ENCODE assay signal across 24 cellular contexts in genomic region chr6:33301877-33302276, GRCh38. TPM values are rescaled to one million over a fixed set of nuclear protein-coding genes. Genes with fewer than 3 reads are reported as not detected.
A peak's percentile ranks its signal among the peaks of the same experiment; 100 is the strongest.
DNase-seq lines count a peak whose midpoint lies in the region; ATAC-seq, FAIRE-seq and TF ChIP-seq lines count a peak whose summit lies in the region.
"Had no signal": no experiment of that assay in that cellular context is flagged by ENCODE, and none has a peak within 500 bp of the region (broad histone marks: within the 10 kb centered on the region; RNA-seq: fewer than 3 reads in every experiment).

No MANE protein-coding gene starts in this region.

- no peak overlapping the region for H3K27ac ChIP-seq in CD4-positive, alpha-beta memory T cell (ENCODE audit: low read depth, low read length)
- H3K27ac ChIP-seq in kidney (ENCODE audit: low read depth in 2 of 2, low read length in 2 of 2) (no peak overlapping the region), H9 (ENCODE audit: insufficient read length, low read depth, low read length) (no peak overlapping the region)
- H3K27ac ChIP-seq: left ventricle myocardium inferior, right lobe of liver, suprapubic skin had no signal

- H4K5ac ChIP-seq in H9 (ENCODE audit: insufficient read length, low read depth, low read length): no peak overlapping the region

- no peak for TF ChIP-seq CTCF in activated B cell treated with CpG ODN at 0.5 μM for 24 hours (IDR thresholded peaks at IDR 0.05)
- no peak for TF ChIP-seq CTCF in kidney (IDR thresholded peaks at IDR 0.05; ENCODE audit: borderline replicate concordance, extremely low read depth, insufficient read depth)
- TF ChIP-seq CTCF in osteocyte (IDR thresholded peaks at IDR 0.05): no peak
- TF ChIP-seq CTCF in H9 (conservative IDR thresholded peaks at IDR 0.05): no peak

- H2BK20ac ChIP-seq in H9 (ENCODE audit: low read depth, low read length, poor library complexity, severe bottlenecking): no peak overlapping the region

- H3K36me3 ChIP-seq in CD4-positive, alpha-beta memory T cell (ENCODE audit: insufficient read depth, low read length): peaks cover 39% of the 10 kb centered on the region
- H3K36me3 ChIP-seq in kidney (ENCODE audit: control insufficient read depth in 1 of 2, insufficient read depth in 2 of 2, low read length in 2 of 2): peaks cover 15 to 19% of the 10 kb centered on the region in 2 donors

- no peak overlapping the region for H3K56ac ChIP-seq in H9 (ENCODE audit: insufficient read length, low read depth, low read length)

- peaks cover 0 to 4% of the 10 kb centered on the region in 2 donors for H3K27me3 Mint-ChIP-seq in CD4-positive, alpha-beta memory T cell
- H3K27me3 Mint-ChIP-seq in activated B cell treated with CpG ODN at 0.5 μM for 24 hours (no peaks in the 10 kb centered on the region), osteocyte (ENCODE audit: unreplicated experiment) (no peaks in the 10 kb centered on the region), H9 (ENCODE audit: low read depth) (no peaks in the 10 kb centered on the region; the same call in 1 of the 2 replicates)
- H3K27me3 Mint-ChIP-seq: progenitor cell of endocrine pancreas had no signal

- FAIRE-seq in kidney (lab: Jason Lieb, UNC): no peak
- FAIRE-seq: islet of Langerhans had no signal

- H2AFZ ChIP-seq in H9 (ENCODE audit: low read length): no peak overlapping the region

- no peak overlapping the region for H2BK5ac ChIP-seq in H9 (ENCODE audit: insufficient read length, low read length)

- H4K91ac ChIP-seq in H9 (ENCODE audit: insufficient read length, low read depth, low read length): no peak overlapping the region

- H3K9me3 Mint-ChIP-seq in CD4-positive, alpha-beta memory T cell: peaks cover 0 to 2% (median 0%) of the 10 kb centered on the region in 8 donors
- no peaks in the 10 kb centered on the region for H3K9me3 Mint-ChIP-seq in activated B cell treated with CpG ODN at 0.5 μM for 24 hours
- no peaks in the 10 kb centered on the region for H3K9me3 Mint-ChIP-seq in osteocyte (ENCODE audit: unreplicated experiment)
- no peaks in the 10 kb centered on the region for H3K9me3 Mint-ChIP-seq in H9
- H3K9me3 Mint-ChIP-seq: activated T-helper 2 cell treated with anti-CD3 and anti-CD28 coated beads, Interferon-gamma antibody, Interleukin-2, Interleukin-4, amounts not matched to agents 10 μg/mL and 5 μg/mL and 100 μg/mL, durations not matched to agents 14 hours and 24 hours and 36 hours; CD8-positive, alpha-beta memory T cell had no signal

- no peak overlapping the region for H2AK5ac ChIP-seq in H9 (ENCODE audit: insufficient read length, low read length)

- peaks cover 22% of the 10 kb centered on the region for H3K23me2 ChIP-seq in H9 (ENCODE audit: insufficient read length, low read depth, low read length, poor library complexity, severe bottlenecking)

- H2BK12ac ChIP-seq in H9 (ENCODE audit: insufficient read length, low read depth, low read length): no peak overlapping the region

- no CpG with 5 or more reads among the region's 3 CpGs for WGBS in H9 (ENCODE audit: extremely low coverage, insufficient read length, low lambda C conversion rate)

- H3K4me1 ChIP-seq in CD4-positive, alpha-beta memory T cell (ENCODE audit: insufficient read depth, low read length): peaks cover 44% of the 10 kb centered on the region
- peaks cover 0 to 11% of the 10 kb centered on the region in 2 donors for H3K4me1 ChIP-seq in kidney (ENCODE audit: control insufficient read depth in 1 of 2, insufficient read depth in 1 of 2, low read depth in 1 of 2, low read length in 2 of 2)
- no peaks in the 10 kb centered on the region for H3K4me1 ChIP-seq in H9 (ENCODE audit: insufficient read depth, low read length)

- H3K18ac ChIP-seq in H9 (ENCODE audit: insufficient read length, low read depth, low read length): no peak overlapping the region

- no peaks in the 10 kb centered on the region for H4K20me1 ChIP-seq in H9 (ENCODE audit: control insufficient read depth, insufficient read depth, insufficient read length)

- no peaks in the 10 kb centered on the region for H3K27me3 ChIP-seq in CD4-positive, alpha-beta memory T cell (ENCODE audit: insufficient read depth, low read length)
- H3K27me3 ChIP-seq in H9 (ENCODE audit: insufficient read depth, low read length): no peaks in the 10 kb centered on the region
- H3K27me3 ChIP-seq: right lobe of liver, suprapubic skin had no signal

- no peak overlapping the region for H4K8ac ChIP-seq in H9 (replicated peaks; ENCODE audit: insufficient read length, low read depth, low read length)

- peaks cover 3% of the 10 kb centered on the region; the same call in 1 of the 2 replicates for H3K79me2 ChIP-seq in H9 (ENCODE audit: insufficient read depth, low read length)

- H3K4ac ChIP-seq in H9 (ENCODE audit: low read depth, low read length): no peak overlapping the region

- no peak overlapping the region for H3K9ac ChIP-seq in kidney (ENCODE audit: low read length in 2 of 2)
- H3K9ac ChIP-seq in H9 (ENCODE audit: extremely low read depth, insufficient read length, low read length): no peak overlapping the region

- H3K23ac ChIP-seq in H9 (ENCODE audit: insufficient read length, low read depth, low read length): no peak overlapping the region

- no peak overlapping the region for H3K4me2 ChIP-seq in H9 (ENCODE audit: insufficient read depth, insufficient read length, low read length)

- CTCF ChIA-PET in CD4-positive, alpha-beta memory T cell (lab: Charles Lee; ENCODE audit: partially characterized antibody): interaction anchor here (0.6 to 4.8 kb wide), 5 partner anchors 10 to 43 kb away, joined by 3 to 35 read pairs (median 8); partner anchors contain the start of genes PFDN6, RPS18, TAPBP and VPS52
- CTCF ChIA-PET in activated B cell treated with CpG ODN at 0.5 μM for 24 hours (lab: Charles Lee): interaction anchor here (2.1 kb wide), 1 partner anchor 14 kb away, joined by 5 read pairs; no protein-coding TSS in a partner anchor

- ATAC-seq in activated B cell treated with CpG ODN at 0.5 μM for 24 hours (ENCODE audit: low read depth): no peak
- ATAC-seq: right lobe of liver had no signal

- no peak overlapping the region for H2BK15ac ChIP-seq in H9 (ENCODE audit: low read depth, low read length)

- H3K4me3 Mint-ChIP-seq in CD4-positive, alpha-beta memory T cell: peak overlapping the region in 1 of 8 donors; percentile 15
- no peak overlapping the region for H3K4me3 Mint-ChIP-seq in activated B cell treated with CpG ODN at 0.5 μM for 24 hours
- H3K4me3 Mint-ChIP-seq in osteocyte (ENCODE audit: unreplicated experiment): no peak overlapping the region
- H3K4me3 Mint-ChIP-seq in H9: peak overlapping the region in 1 of 2 experiments; percentile 48; a peak in 1 of 5 replicates

- no peak for DNase-seq in CD4-positive, alpha-beta memory T cell
- DNase-seq in activated B cell treated with CpG ODN at 0.5 μM for 24 hours: no peak
- DNase-seq in kidney: peak; percentile 4
- DNase-seq in osteocyte (ENCODE audit: extremely low spot score, unreplicated experiment): no peak
- no peak for DNase-seq in H9
- no peak for DNase-seq in AG08396 (ENCODE audit: low spot score)
- no peak for DNase-seq in NCI-H1092 treated with DMSO at 0.1 percent for 48 hours (lab: John Stamatoyannopoulos, UW)
- DNase-seq: activated CD8-positive, alpha-beta memory T cell treated with anti-CD3 and anti-CD28 coated beads, Interleukin-2, amount 50 U/mL, for 4 hours; CD8-positive, alpha-beta memory T cell; cerebellar nuclear complex; DMS 273 treated with DMSO at 0.1 percent for 48 hours; left ventricle myocardium inferior; midbrain; NCI-H1092; NCI-H1930; NCI-H526; right lobe of liver; SHP77 treated with DMSO at 0.1 percent for 48 hours; stimulated activated CD4-positive, alpha-beta T cell treated with anti-CD3 and anti-CD28 coated beads, Interleukin-4, amount 100 ng/mL, for 1 hour; T1000 had no signal

- POLR2A ChIA-PET in CD4-positive, alpha-beta memory T cell (lab: Charles Lee; ENCODE audit: partially characterized antibody): interaction anchor here (0.9 to 7.4 kb wide), 7 partner anchors 11 to 43 kb away, joined by 3 to 117 read pairs (median 29); partner anchors contain the start of genes B3GALT4, PFDN6, RPS18 and TAPBP
- POLR2A ChIA-PET in activated B cell treated with CpG ODN at 0.5 μM for 24 hours (lab: Charles Lee): interaction anchor here (0.8 to 5.3 kb wide), 7 partner anchors 9 to 42 kb away, joined by 5 to 84 read pairs (median 12); partner anchors contain the start of genes B3GALT4, RPS18, TAPBP and VPS52

- no peak overlapping the region for H3K4me3 ChIP-seq in CD4-positive, alpha-beta memory T cell (ENCODE audit: low read length in 2 of 2)
- no peak overlapping the region for H3K4me3 ChIP-seq in kidney (ENCODE audit: low read length in 2 of 2)
- H3K4me3 ChIP-seq: left ventricle myocardium inferior, right lobe of liver, suprapubic skin had no signal

- H3K79me1 ChIP-seq in H9 (ENCODE audit: insufficient read depth, low read depth, low read length, poor library complexity, severe bottlenecking): no peaks in the 10 kb centered on the region

- no peak overlapping the region for H3T11ph ChIP-seq in H9 (ENCODE audit: low read length)

- peak overlapping the region in 5 of 7 donors; percentile 4 to 96 (median 59) for H3K27ac Mint-ChIP-seq in CD4-positive, alpha-beta memory T cell
- peak overlapping the region; percentile 39 for H3K27ac Mint-ChIP-seq in activated B cell treated with CpG ODN at 0.5 μM for 24 hours
- peak overlapping the region; percentile 57 for H3K27ac Mint-ChIP-seq in osteocyte (ENCODE audit: unreplicated experiment)
- H3K27ac Mint-ChIP-seq in H9: no peak overlapping the region
- H3K27ac Mint-ChIP-seq: activated T-helper 2 cell treated with anti-CD3 and anti-CD28 coated beads, Interferon-gamma antibody, Interleukin-2, Interleukin-4, amounts not matched to agents 10 μg/mL and 5 μg/mL and 100 μg/mL, durations not matched to agents 14 hours and 24 hours and 36 hours; progenitor cell of endocrine pancreas had no signal

- H3K4me1 Mint-ChIP-seq in CD4-positive, alpha-beta memory T cell: peaks cover 23 to 55% (median 39%) of the 10 kb centered on the region in 4 donors
- H3K4me1 Mint-ChIP-seq in activated B cell treated with CpG ODN at 0.5 μM for 24 hours: peaks cover 49% of the 10 kb centered on the region
- peaks cover 31% of the 10 kb centered on the region for H3K4me1 Mint-ChIP-seq in osteocyte (ENCODE audit: unreplicated experiment)
- peaks cover 10 to 15% of the 10 kb centered on the region in 2 experiments for H3K4me1 Mint-ChIP-seq in H9

- no peak overlapping the region for H3K14ac ChIP-seq in H9 (ENCODE audit: insufficient read depth, low read length)

- intact Hi-C loops in CD4-positive, alpha-beta memory T cell (cut with micrococcal nuclease): no loop called here
- intact Hi-C loops in activated B cell treated with CpG ODN at 0.5 μM for 24 hours (cut with micrococcal nuclease) (no loop called here), kidney (cut with DNase I) (no loop called here)

- H2BK120ac ChIP-seq in H9 (ENCODE audit: low read depth, low read length, poor library complexity, severe bottlenecking): no peak overlapping the region

- peaks cover 21 to 62% of the 10 kb centered on the region in 2 donors for H3K36me3 Mint-ChIP-seq in CD4-positive, alpha-beta memory T cell
- H3K36me3 Mint-ChIP-seq in activated B cell treated with CpG ODN at 0.5 μM for 24 hours (ENCODE audit: low read depth): peaks cover 77% of the 10 kb centered on the region
- peaks cover 16% of the 10 kb centered on the region for H3K36me3 Mint-ChIP-seq in osteocyte (ENCODE audit: unreplicated experiment)
- H3K36me3 Mint-ChIP-seq in H9 (ENCODE audit: insufficient read depth in 1 of 3, low read depth in 3 of 3): peaks cover 3 to 17% (median 5%) of the 10 kb centered on the region in 3 experiments; a peak in 6 of 7 replicates

- H3K9me3 ChIP-seq in CD4-positive, alpha-beta memory T cell (ENCODE audit: control insufficient read depth in 1 of 2, low read length in 2 of 2): no peaks in the 10 kb centered on the region
- no peaks in the 10 kb centered on the region for H3K9me3 ChIP-seq in kidney (ENCODE audit: control insufficient read depth in 1 of 2, low read length in 2 of 2)
- no peaks in the 10 kb centered on the region for H3K9me3 ChIP-seq in H9 (ENCODE audit: control insufficient read depth, low read depth, low read length)
- H3K9me3 ChIP-seq: left ventricle myocardium inferior, right lobe of liver, suprapubic skin had no signal

RNA-seq across cellular contexts. Expression of gene RGL2, which starts 3.1 kb away (rescaled TPM):
- total RNA-seq in CD4-positive, alpha-beta memory T cell: 10 to 100 TPM; 66.8 to 67.9 TPM
- 10 to 100 TPM in 1 of 2 donors, 1 to 10 TPM in 1; 10.0 to 12.5 TPM for polyA plus RNA-seq in CD4-positive, alpha-beta memory T cell
- total RNA-seq in activated B cell treated with CpG ODN at 0.5 μM for 24 hours (54.7 and 66.5 TPM in 2 replicates), kidney (92.4 TPM), osteocyte (72.4 and 77.6 TPM in 2 replicates), H9 (2021) (70.5 and 74.3 TPM in 2 replicates)
- polyA plus RNA-seq in kidney (ENCODE audit: insufficient read depth, low read depth, low replicate concordance): 56.2 TPM

RNA-seq across cellular contexts. Expression of gene TAPBP, which starts 12.0 kb away (rescaled TPM):
- 100 to 1,000 TPM; 240 to 248 TPM for total RNA-seq in CD4-positive, alpha-beta memory T cell
- 100 to 1,000 TPM; 277 to 370 TPM for polyA plus RNA-seq in CD4-positive, alpha-beta memory T cell
- total RNA-seq in activated B cell treated with CpG ODN at 0.5 μM for 24 hours (319 and 350 TPM in 2 replicates), kidney (217 TPM), osteocyte (117 and 130 TPM in 2 replicates), H9 (2021) (28.2 and 29.5 TPM in 2 replicates)
- 53.5 TPM for polyA plus RNA-seq in kidney (ENCODE audit: insufficient read depth, low read depth, low replicate concordance)

RNA-seq across cellular contexts. Expression of gene PFDN6, which starts 12.5 kb away (rescaled TPM):
- total RNA-seq in CD4-positive, alpha-beta memory T cell: 10 to 100 TPM; 43.6 to 45.5 TPM
- 10 to 100 TPM; 33.1 to 36.7 TPM for polyA plus RNA-seq in CD4-positive, alpha-beta memory T cell
- total RNA-seq in activated B cell treated with CpG ODN at 0.5 μM for 24 hours: 82.8 and 95.1 TPM in 2 replicates
- 46.8 TPM for total RNA-seq in kidney
- 159 TPM for polyA plus RNA-seq in kidney (ENCODE audit: insufficient read depth, low read depth, low replicate concordance)
- total RNA-seq in osteocyte: 29.7 and 30.3 TPM in 2 replicates
- total RNA-seq in H9 (2021): 85.8 and 90.7 TPM in 2 replicates

RNA-seq across cellular contexts. Expression of gene WDR46, which starts 12.8 kb away (rescaled TPM):
- 10 to 100 TPM; 60.8 to 66.1 TPM for total RNA-seq in CD4-positive, alpha-beta memory T cell
- 10 to 100 TPM; 65.8 to 88.9 TPM for polyA plus RNA-seq in CD4-positive, alpha-beta memory T cell
- 114 and 117 TPM in 2 replicates for total RNA-seq in activated B cell treated with CpG ODN at 0.5 μM for 24 hours
- total RNA-seq in kidney: 40.3 TPM
- polyA plus RNA-seq in kidney (ENCODE audit: insufficient read depth, low read depth, low replicate concordance): 46.5 TPM
- 59.1 and 63.4 TPM in 2 replicates for total RNA-seq in osteocyte
- total RNA-seq in H9 (2021): 99.2 and 110 TPM in 2 replicates

RNA-seq across cellular contexts. Expression of gene ZBTB22, which starts 15.7 kb away (rescaled TPM):
- 10 to 100 TPM; 28.6 to 28.7 TPM for total RNA-seq in CD4-positive, alpha-beta memory T cell
- polyA plus RNA-seq in CD4-positive, alpha-beta memory T cell: 10 to 100 TPM; 15.3 to 18.4 TPM
- total RNA-seq in activated B cell treated with CpG ODN at 0.5 μM for 24 hours: 31.6 and 31.8 TPM in 2 replicates
- total RNA-seq in kidney: 22.9 TPM
- polyA plus RNA-seq in kidney (ENCODE audit: insufficient read depth, low read depth, low replicate concordance): 16.3 TPM
- total RNA-seq in osteocyte: 29.3 and 30.6 TPM in 2 replicates
- 8.1 TPM in 2 replicates for total RNA-seq in H9 (2021)

Comparison
In these comparisons a context has a peak if more than half of its experiments do, and no peak if none do; other contexts are left out.
1. H3K27ac Mint-ChIP-seq: peak in CD4-positive, alpha-beta memory T cell (5 of 7), activated B cell treated with CpG ODN at 0.5 μM for 24 hours (single experiment) and osteocyte (single experiment); none in H9 (0 of 3).